In the genomic region with DNA sequence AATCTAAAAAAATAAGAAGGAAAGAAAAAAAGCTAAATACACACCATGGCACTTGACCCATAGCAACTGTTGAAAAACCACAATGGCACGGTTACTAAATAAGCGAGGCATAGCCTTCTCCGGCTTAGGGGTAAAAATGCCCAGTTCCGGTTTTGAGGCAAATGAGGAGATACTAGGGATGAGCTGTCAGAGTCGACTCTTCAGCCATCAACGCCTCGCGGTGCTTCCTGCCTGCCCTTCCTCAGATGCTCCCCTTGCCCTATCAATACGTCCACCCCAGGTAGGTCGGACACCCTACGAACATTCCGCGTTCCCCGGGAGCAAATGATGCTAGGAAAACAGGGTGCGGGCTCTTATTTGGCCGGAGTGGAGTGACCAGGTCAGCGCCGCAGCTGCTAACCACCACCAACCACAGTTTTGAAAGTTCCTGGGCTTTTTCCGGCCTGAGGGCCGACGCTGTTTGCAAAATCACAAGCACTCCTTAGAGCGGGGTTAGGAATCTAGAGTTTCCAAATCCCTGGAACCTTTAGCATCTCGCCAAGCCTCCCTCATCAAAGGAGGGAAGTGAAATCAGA, we compare ENCODE assay signal across 8 cellular contexts. TPM values are rescaled to one million over a fixed set of nuclear protein-coding genes. Genes with fewer than 3 reads are reported as not detected.
DNase-seq lines count a peak whose midpoint lies in the region; ATAC-seq and TF ChIP-seq lines count a peak whose summit lies in the region.

No MANE protein-coding gene starts in this region.

- peaks cover 42% of the 10 kb centered on the region for H3K4me1 Mint-ChIP-seq in Calu3 (ENCODE audit: low read depth, unreplicated experiment)

- peak; percentile 32 for DNase-seq in Calu3
- DNase-seq in HCEC 1CT = peak; percentile 53
- DNase-seq in SIG-M5 (lab: John Stamatoyannopoulos, UW) = peak; percentile 41
- peak in 3 of 61 donors; percentile 24 to 44 (median 31) for DNase-seq in caudate nucleus (lab: John Stamatoyannopoulos, UW)
- peak; percentile 74 for DNase-seq in left kidney (ENCODE audit: low read depth, low spot score)
- no peak for DNase-seq in central memory CD4-positive, alpha-beta T cell

- H3K9me3 Mint-ChIP-seq in Calu3 (ENCODE audit: low read depth, unreplicated experiment) = no peaks in the 10 kb centered on the region

- H3K4me3 Mint-ChIP-seq in Calu3 (ENCODE audit: low read depth, unreplicated experiment) = peak overlapping the region; percentile 95

- H3K27me3 Mint-ChIP-seq in Calu3 (ENCODE audit: unreplicated experiment) = no peaks in the 10 kb centered on the region

- CTCF ChIA-PET in Calu3 (lab: Charles Lee) = interaction anchor here (0.5 to 2.4 kb wide), 7 partner anchors 11 to 228 kb away, joined by 3 to 11 read pairs (median 5); partner anchors contain the start of genes COX6A1 and DYNLL1

- H3K9me3 ChIP-seq in subcutaneous abdominal adipose tissue (ENCODE audit: control insufficient read depth in 5 of 5, low read length in 5 of 5) = no peaks in the 10 kb centered on the region

- peak overlapping the region; percentile 75 to 92 (median 87) for H3K9ac ChIP-seq in subcutaneous abdominal adipose tissue (ENCODE audit: low read length in 5 of 5)

- no peaks in the 10 kb centered on the region for H3K27me3 ChIP-seq in subcutaneous abdominal adipose tissue (ENCODE audit: control insufficient read depth in 5 of 5, insufficient read depth in 4 of 5, low read length in 5 of 5)

- H3K27ac ChIP-seq in caudate nucleus (ENCODE audit: low read depth, low read length) = peak overlapping the region; percentile 67
- H3K27ac ChIP-seq in subcutaneous abdominal adipose tissue (ENCODE audit: low read depth, low read length) = peak overlapping the region; percentile 76

- intact Hi-C loops in Calu3 (cut with micrococcal nuclease; ENCODE audit: unreplicated experiment) = loop anchor here (2.0 kb wide), 1 partner anchor 22 kb away; the partner anchor contains the start of genes GATC and TRIAP1

- no peak for TF ChIP-seq CTCF in Calu3 (IDR thresholded peaks at IDR 0.05; ENCODE audit: unreplicated experiment)

- H3K36me3 ChIP-seq in subcutaneous abdominal adipose tissue (ENCODE audit: control insufficient read depth in 5 of 5, insufficient read depth in 5 of 5, low read length in 5 of 5) = peaks cover 16 to 32% (median 26%) of the 10 kb centered on the region in 5 donors

- BruUV-seq in Calu3 (replicated peaks; lab: Mats Ljungman, UMichigan) = TSS peak; percentile 39

- peaks cover 6 to 34% (median 25%) of the 10 kb centered on the region in 5 donors for H3K4me1 ChIP-seq in subcutaneous abdominal adipose tissue (ENCODE audit: control insufficient read depth in 5 of 5, insufficient read depth in 5 of 5, low read length in 5 of 5)

- ATAC-seq in GM21515 (IDR thresholded peaks at IDR 0.05; ENCODE audit: unreplicated experiment) = no peak

- peak overlapping the region; percentile 79 to 88 (median 86) for H3K4me3 ChIP-seq in subcutaneous abdominal adipose tissue (ENCODE audit: low read depth in 1 of 5, low read length in 5 of 5)

- peak overlapping the region; percentile 62 for H3K27ac Mint-ChIP-seq in Calu3 (ENCODE audit: unreplicated experiment)

- peaks cover 68% of the 10 kb centered on the region for H3K36me3 Mint-ChIP-seq in Calu3 (ENCODE audit: insufficient read depth, unreplicated experiment)

RNA-seq across cellular contexts. Expression of gene SRSF9, which starts 1.2 kb away (rescaled TPM):
- 284 and 292 TPM in 2 replicates for total RNA-seq in Calu3 (2022)

RNA-seq across cellular contexts. Expression of gene GATC, which starts 22.1 kb away (rescaled TPM):
- total RNA-seq in Calu3 (2022) = 29.7 and 43.7 TPM in 2 replicates

RNA-seq across cellular contexts. Expression of gene TRIAP1, which starts 22.2 kb away (rescaled TPM):
- 29.4 and 34.4 TPM in 2 replicates for total RNA-seq in Calu3 (2022)

RNA-seq across cellular contexts. Expression of gene DYNLL1, which starts 27.6 kb away (rescaled TPM):
- 419 and 423 TPM in 2 replicates for total RNA-seq in Calu3 (2022)

RNA-seq across cellular contexts. Expression of gene COX6A1, which starts 30.4 kb away (rescaled TPM):
- total RNA-seq in Calu3 (2022) = 482 and 487 TPM in 2 replicates
